19 cellular contexts compared by ENCODE assay signal in genomic region chr10:108249940-108250339, GRCh38.
DNase-seq lines count a peak whose midpoint lies in the region; ATAC-seq and TF ChIP-seq lines count a peak whose summit lies in the region.
"Had no signal": no experiment of that assay in that cellular context is flagged by ENCODE, and none has a peak within 500 bp of the region (broad histone marks: within the 10 kb centered on the region; RNA-seq: fewer than 3 reads in every experiment).

No MANE protein-coding gene starts in this region.

- in situ Hi-C loops in astrocyte of the spinal cord (cut with HindIII; ENCODE audit: low sequenced_read_pairs) = no loop called here

- ATAC-seq in activated T-cell treated with anti-CD3 and anti-CD28 coated beads, Interleukin-2, amount 50 U/mL, for 4 hours = no peak
- ATAC-seq in activated naive CD8-positive, alpha-beta T cell treated with anti-CD3 and anti-CD28 coated beads, Interleukin-2, amount 50 U/mL, for 24 hours = no peak
- ATAC-seq: activated T-cell treated with anti-CD3 and anti-CD28 coated beads, Interleukin-2, amount 50 U/mL, for 72 hours; naive thymus-derived CD8-positive, alpha-beta T cell had no signal

- peak; percentile 11 for DNase-seq in DMS53 treated with DMSO at 0.1 percent for 48 hours (lab: John Stamatoyannopoulos, UW; ENCODE audit: unreplicated experiment)
- peak; percentile 0 for DNase-seq in H7
- peak; percentile 30 for DNase-seq in NAMALWA (ENCODE audit: low spot score)
- no peak for DNase-seq in astrocyte of the spinal cord (ENCODE audit: low read depth, low spot score)
- no peak for DNase-seq in kidney tubule cell (ENCODE audit: low spot score)
- DNase-seq in hypothalamus (lab: John Stamatoyannopoulos, UW) = no peak
- no peak for DNase-seq in activated T-cell treated with anti-CD3 and anti-CD28 coated beads, Interleukin-2, amount 50 U/mL, for 4 hours
- no peak for DNase-seq in activated naive CD8-positive, alpha-beta T cell treated with anti-CD3 and anti-CD28 coated beads, Interleukin-2, amount 50 U/mL, for 24 hours
- DNase-seq: activated CD4-positive, alpha-beta T cell treated with anti-CD3 and anti-CD28 coated beads, Interleukin-2, amount 50 U/mL, for 48 hours; activated T-cell treated with anti-CD3 and anti-CD28 coated beads, Interleukin-2, amount 50 U/mL, for 72 hours; foreskin melanocyte; naive thymus-derived CD8-positive, alpha-beta T cell; NCI-H1436; NCI-H524; spleen; stomach; T1000 had no signal

- H3K4me3 Mint-ChIP-seq in activated T-cell treated with anti-CD3 and anti-CD28 coated beads, Interleukin-2, amount 50 U/mL, for 4 hours = no peak overlapping the region
- H3K4me3 Mint-ChIP-seq in activated naive CD8-positive, alpha-beta T cell treated with anti-CD3 and anti-CD28 coated beads, Interleukin-2, amount 50 U/mL, for 24 hours = no peak overlapping the region
- H3K4me3 Mint-ChIP-seq: activated T-cell treated with anti-CD3 and anti-CD28 coated beads, Interleukin-2, amount 50 U/mL, for 72 hours; B cell; naive thymus-derived CD8-positive, alpha-beta T cell had no signal

- H3K27me3 Mint-ChIP-seq in activated T-cell treated with anti-CD3 and anti-CD28 coated beads, Interleukin-2, amount 50 U/mL, for 4 hours (ENCODE audit: low read depth) = no peaks in the 10 kb centered on the region
- no peaks in the 10 kb centered on the region for H3K27me3 Mint-ChIP-seq in activated naive CD8-positive, alpha-beta T cell treated with anti-CD3 and anti-CD28 coated beads, Interleukin-2, amount 50 U/mL, for 24 hours
- H3K27me3 Mint-ChIP-seq: B cell; naive thymus-derived CD8-positive, alpha-beta T cell; progenitor cell of endocrine pancreas had no signal

- H3K4me3 ChIP-seq in H7 (ENCODE audit: insufficient read depth, low read depth, low read length) (no peak overlapping the region), astrocyte of the spinal cord (ENCODE audit: low read depth, low read length) (no peak overlapping the region)
- H3K4me3 ChIP-seq: spleen, stomach had no signal

- H3K36me3 Mint-ChIP-seq in activated T-cell treated with anti-CD3 and anti-CD28 coated beads, Interleukin-2, amount 50 U/mL, for 4 hours (ENCODE audit: insufficient read depth) = no peaks in the 10 kb centered on the region
- no peaks in the 10 kb centered on the region for H3K36me3 Mint-ChIP-seq in activated naive CD8-positive, alpha-beta T cell treated with anti-CD3 and anti-CD28 coated beads, Interleukin-2, amount 50 U/mL, for 24 hours (ENCODE audit: low read depth)
- H3K36me3 Mint-ChIP-seq: naive thymus-derived CD8-positive, alpha-beta T cell had no signal

- no peak overlapping the region for H3K27ac Mint-ChIP-seq in activated naive CD8-positive, alpha-beta T cell treated with anti-CD3 and anti-CD28 coated beads, Interleukin-2, amount 50 U/mL, for 24 hours
- H3K27ac Mint-ChIP-seq: activated T-cell treated with anti-CD3 and anti-CD28 coated beads, Interleukin-2, amount 50 U/mL, for 72 hours; B cell; progenitor cell of endocrine pancreas had no signal

- H3K9me3 Mint-ChIP-seq in activated T-cell treated with anti-CD3 and anti-CD28 coated beads, Interleukin-2, amount 50 U/mL, for 4 hours = peaks cover 7% of the 10 kb centered on the region
- peaks cover 4% of the 10 kb centered on the region for H3K9me3 Mint-ChIP-seq in activated naive CD8-positive, alpha-beta T cell treated with anti-CD3 and anti-CD28 coated beads, Interleukin-2, amount 50 U/mL, for 24 hours

- no peaks in the 10 kb centered on the region for H3K36me3 ChIP-seq in H7 (replicated peaks; ENCODE audit: control insufficient read depth, insufficient read depth, low read length)
- H3K36me3 ChIP-seq: spleen, stomach had no signal

- peak; percentile 9 for TF ChIP-seq CTCF in astrocyte of the spinal cord (IDR thresholded peaks at IDR 0.05; ENCODE audit: low read depth, low read length)

- no peaks in the 10 kb centered on the region for H3K27me3 ChIP-seq in H7 (ENCODE audit: control insufficient read depth, insufficient read depth, low read length)
- H3K27me3 ChIP-seq: spleen, stomach had no signal

- no peaks in the 10 kb centered on the region for H3K4me1 Mint-ChIP-seq in activated T-cell treated with anti-CD3 and anti-CD28 coated beads, Interleukin-2, amount 50 U/mL, for 4 hours (ENCODE audit: low read depth)
- H3K4me1 Mint-ChIP-seq in activated naive CD8-positive, alpha-beta T cell treated with anti-CD3 and anti-CD28 coated beads, Interleukin-2, amount 50 U/mL, for 24 hours = no peaks in the 10 kb centered on the region
- H3K4me1 Mint-ChIP-seq: B cell; naive thymus-derived CD8-positive, alpha-beta T cell had no signal

Comparison
In these comparisons a context has a peak if more than half of its experiments do, and no peak if none do; other contexts are left out.
1. DNase-seq: peak in DMS53 treated with DMSO at 0.1 percent for 48 hours (single experiment), H7 (single experiment) and NAMALWA (single experiment); none in astrocyte of the spinal cord (single experiment), kidney tubule cell (single experiment), hypothalamus (0 of 51), activated T-cell treated with anti-CD3 and anti-CD28 coated beads, Interleukin-2, amount 50 U/mL, for 4 hours (single experiment) and activated naive CD8-positive, alpha-beta T cell treated with anti-CD3 and anti-CD28 coated beads, Interleukin-2, amount 50 U/mL, for 24 hours (single experiment).